ENCODE assay signal across 8 cellular contexts in genomic region chr3:157157836-157158235, GRCh38. TPM values are rescaled to one million over a fixed set of nuclear protein-coding genes. Genes with fewer than 3 reads are reported as not detected.
DNase-seq lines count a peak whose midpoint lies in the region; ATAC-seq, FAIRE-seq and TF ChIP-seq lines count a peak whose summit lies in the region.

No MANE protein-coding gene starts in this region.

- H3K27ac Mint-ChIP-seq in stimulated activated naive CD8-positive, alpha-beta T cell treated with anti-CD3 and anti-CD28 coated beads, Interleukin-15, Interleukin-2, amounts not matched to agents 100 ng/mL and 50 ng/mL, for 24 hours, result peak overlapping the region; percentile 99

- H3K4me3 Mint-ChIP-seq in stimulated activated naive CD8-positive, alpha-beta T cell treated with anti-CD3 and anti-CD28 coated beads, Interleukin-15, Interleukin-2, amounts not matched to agents 100 ng/mL and 50 ng/mL, for 24 hours, result peak overlapping the region; percentile 100

- H3K4me3 ChIP-seq in bronchial epithelial cell (ENCODE audit: low read depth, low read length) (peak overlapping the region; percentile 98), mucosa of rectum (ENCODE audit: low read length in 2 of 2) (peak overlapping the region; percentile 96 to 98)

- H3K4me1 ChIP-seq in mucosa of rectum (ENCODE audit: control insufficient read depth in 2 of 2, insufficient read depth in 2 of 2, low read length in 2 of 2), result peaks cover 46 to 51% of the 10 kb centered on the region in 2 donors

- FAIRE-seq in bronchial epithelial cell (lab: Jason Lieb, UNC), result no peak

- peaks cover 74% of the 10 kb centered on the region for H3K36me3 Mint-ChIP-seq in stimulated activated naive CD8-positive, alpha-beta T cell treated with anti-CD3 and anti-CD28 coated beads, Interleukin-15, Interleukin-2, amounts not matched to agents 100 ng/mL and 50 ng/mL, for 24 hours (ENCODE audit: low read depth)

- peak overlapping the region in 1 of 2 donors; percentile 99 for H3K9ac ChIP-seq in mucosa of rectum (ENCODE audit: low read depth in 1 of 2, low read length in 2 of 2)

- H3K9me3 Mint-ChIP-seq in stimulated activated naive CD8-positive, alpha-beta T cell treated with anti-CD3 and anti-CD28 coated beads, Interleukin-15, Interleukin-2, amounts not matched to agents 100 ng/mL and 50 ng/mL, for 24 hours, result no peaks in the 10 kb centered on the region

- no peaks in the 10 kb centered on the region for H3K9me3 ChIP-seq in mucosa of rectum (ENCODE audit: control insufficient read depth in 2 of 2, low read length in 2 of 2)

- no peaks in the 10 kb centered on the region for H3K27me3 ChIP-seq in bronchial epithelial cell (ENCODE audit: control insufficient read depth, insufficient read depth, low read length)
- H3K27me3 ChIP-seq in mucosa of rectum (ENCODE audit: control insufficient read depth in 2 of 2, insufficient read depth in 2 of 2, low read length in 2 of 2), result no peaks in the 10 kb centered on the region

- H3K27ac ChIP-seq in mucosa of rectum (ENCODE audit: low read depth in 2 of 2, low read length in 2 of 2), result no peak overlapping the region

- H3K4me1 Mint-ChIP-seq in stimulated activated naive CD8-positive, alpha-beta T cell treated with anti-CD3 and anti-CD28 coated beads, Interleukin-15, Interleukin-2, amounts not matched to agents 100 ng/mL and 50 ng/mL, for 24 hours (ENCODE audit: low read depth), result peaks cover 74% of the 10 kb centered on the region

- no peak for ATAC-seq in stimulated activated naive CD8-positive, alpha-beta T cell treated with anti-CD3 and anti-CD28 coated beads, Interleukin-15, Interleukin-2, amounts not matched to agents 100 U/mL and 50 U/mL, for 24 hours
- ATAC-seq in GM21423 (IDR thresholded peaks at IDR 0.05; ENCODE audit: unreplicated experiment) (no peak), GM18873 (IDR thresholded peaks at IDR 0.05; ENCODE audit: low FRiP score, unreplicated experiment) (no peak)

- H3K27me3 Mint-ChIP-seq in stimulated activated naive CD8-positive, alpha-beta T cell treated with anti-CD3 and anti-CD28 coated beads, Interleukin-15, Interleukin-2, amounts not matched to agents 100 ng/mL and 50 ng/mL, for 24 hours, result no peaks in the 10 kb centered on the region

- peaks cover 9% of the 10 kb centered on the region for H3K36me3 ChIP-seq in bronchial epithelial cell (ENCODE audit: control insufficient read depth, insufficient read depth, low read length)
- peaks cover 53 to 60% of the 10 kb centered on the region in 2 donors for H3K36me3 ChIP-seq in mucosa of rectum (ENCODE audit: control insufficient read depth in 2 of 2, insufficient read depth in 2 of 2, low read length in 2 of 2)

- DNase-seq in stimulated activated naive CD8-positive, alpha-beta T cell treated with anti-CD3 and anti-CD28 coated beads, Interleukin-15, Interleukin-2, amounts not matched to agents 100 U/mL and 50 U/mL, for 24 hours, result no peak
- no peak for DNase-seq in bronchial epithelial cell (ENCODE audit: low read depth)
- DNase-seq in NCI-H748 treated with DMSO at 0.1 percent for 48 hours (lab: John Stamatoyannopoulos, UW), result no peak
- DNase-seq in activated gamma-delta T cell (lab: John Stamatoyannopoulos, UW), result no peak

- no peak for TF ChIP-seq CTCF in bronchial epithelial cell (IDR thresholded peaks at IDR 0.05; ENCODE audit: insufficient read depth, low read length, severe bottlenecking)

RNA-seq across cellular contexts. Expression of gene CCNL1, which starts 2.1 kb away (rescaled TPM):
- 107 and 150 TPM in 2 replicates for total RNA-seq in bronchial epithelial cell
